20 cellular contexts compared by ENCODE assay signal in the genomic region with DNA sequence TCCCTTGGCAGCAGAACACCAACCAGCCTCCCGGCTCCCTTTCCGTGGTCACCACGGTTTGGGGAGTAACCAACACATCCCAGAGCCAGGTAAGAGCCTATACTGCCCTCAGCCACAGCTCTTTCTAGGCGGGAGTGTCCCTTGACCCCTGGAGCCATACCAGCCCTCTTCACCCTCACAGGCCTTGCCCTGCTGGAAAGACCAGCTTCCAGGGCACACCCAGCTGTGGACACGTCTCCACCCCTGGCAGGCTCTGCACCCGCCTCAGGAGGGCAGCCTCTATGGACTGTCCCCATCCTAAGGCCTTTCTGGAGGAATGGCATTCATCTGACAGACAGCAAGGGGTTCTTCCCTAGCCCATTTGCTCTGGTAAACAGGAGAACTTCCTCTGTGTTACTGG. TPM values are rescaled to one million over a fixed set of nuclear protein-coding genes. Genes with fewer than 3 reads are reported as not detected.
DNase-seq lines count a peak whose midpoint lies in the region; ATAC-seq and TF ChIP-seq lines count a peak whose summit lies in the region.
"Had no signal": no experiment of that assay in that cellular context is flagged by ENCODE, and none has a peak within 500 bp of the region (broad histone marks: within the 10 kb centered on the region; RNA-seq: fewer than 3 reads in every experiment).

No MANE protein-coding gene starts in this region.

- H3K4me3 ChIP-seq in transverse colon = no peak overlapping the region
- H3K4me3 ChIP-seq: adrenal gland, psoas muscle had no signal

- DNase-seq in activated T-cell treated with anti-CD3 and anti-CD28 coated beads, Interleukin-2, amount 50 U/mL, for 24 hours = no peak
- no peak for DNase-seq in activated T-cell treated with anti-CD3 and anti-CD28 coated beads, Interleukin-2, amount 50 U/mL, for 48 hours
- no peak for DNase-seq in activated B cell treated with CpG ODN at 0.5 μM for 24 hours
- DNase-seq in left lobe of liver (ENCODE audit: low spot score) = no peak
- peak; percentile 49 for DNase-seq in transverse colon
- no peak for DNase-seq in sciatic nerve (ENCODE audit: low spot score)
- no peak for DNase-seq in NAMALWA (ENCODE audit: low spot score)
- no peak for DNase-seq in NCI-H187 treated with DMSO at 0.1 percent for 48 hours (lab: John Stamatoyannopoulos, UW)
- DNase-seq: adrenal gland; CD4-positive, alpha-beta memory T cell; central memory CD4-positive, alpha-beta T cell; GOT3; hypothalamus; kidney; mesenchymal stem cell; NCI-H2029 treated with DMSO at 0.1 percent for 48 hours; NCI-H524; psoas muscle had no signal

- intact Hi-C loops in activated B cell treated with CpG ODN at 0.5 μM for 24 hours (cut with micrococcal nuclease) (loop anchor here (5.0 kb wide), 4 partner anchors 158 to 648 kb away; partner anchors contain the start of genes ZCCHC24 and ZMIZ1), transverse colon (cut with DNase I; ENCODE audit: low total_unique reads) (no loop called here), sciatic nerve (cut with DNase I) (no loop called here)

- peaks cover 23 to 58% (median 39%) of the 10 kb centered on the region in 4 donors for H3K4me1 ChIP-seq in transverse colon

- no peaks in the 10 kb centered on the region for H3K9me3 ChIP-seq in transverse colon
- H3K9me3 ChIP-seq: adrenal gland, psoas muscle had no signal

- WGBS in transverse colon (ENCODE audit: low coverage in 1 of 2), 2 donors = 68 to 80% methylated on average over 1 to 6 of the region's 6 CpGs

- peak overlapping the region; percentile 18 for H3K27ac Mint-ChIP-seq in activated T-cell treated with anti-CD3 and anti-CD28 coated beads, Interleukin-2, amount 50 U/mL, for 24 hours
- H3K27ac Mint-ChIP-seq in activated B cell treated with CpG ODN at 0.5 μM for 24 hours = peak overlapping the region; percentile 59

- H3K36me3 ChIP-seq in transverse colon = peaks cover 0 to 9% (median 2%) of the 10 kb centered on the region in 4 donors

- H3K27ac ChIP-seq in transverse colon = no peak overlapping the region
- H3K27ac ChIP-seq: psoas muscle, VCaP had no signal

- no peak for TF ChIP-seq POLR2A in transverse colon (IDR thresholded peaks at IDR 0.05)

- H3K9me3 Mint-ChIP-seq in activated T-cell treated with anti-CD3 and anti-CD28 coated beads, Interleukin-2, amount 50 U/mL, for 24 hours = no peaks in the 10 kb centered on the region
- no peaks in the 10 kb centered on the region for H3K9me3 Mint-ChIP-seq in activated B cell treated with CpG ODN at 0.5 μM for 24 hours

- no peak overlapping the region for H3K4me3 Mint-ChIP-seq in activated T-cell treated with anti-CD3 and anti-CD28 coated beads, Interleukin-2, amount 50 U/mL, for 24 hours
- no peak overlapping the region for H3K4me3 Mint-ChIP-seq in activated B cell treated with CpG ODN at 0.5 μM for 24 hours
- H3K4me3 Mint-ChIP-seq: CD4-positive, alpha-beta memory T cell had no signal

- TF ChIP-seq CTCF in activated B cell treated with CpG ODN at 0.5 μM for 24 hours (IDR thresholded peaks at IDR 0.05) (no peak), transverse colon (IDR thresholded peaks at IDR 0.05) (no peak)

- peaks cover 41% of the 10 kb centered on the region for H3K4me1 Mint-ChIP-seq in activated T-cell treated with anti-CD3 and anti-CD28 coated beads, Interleukin-2, amount 50 U/mL, for 24 hours (ENCODE audit: low read depth)
- peaks cover 74% of the 10 kb centered on the region for H3K4me1 Mint-ChIP-seq in activated B cell treated with CpG ODN at 0.5 μM for 24 hours

- peaks cover 36% of the 10 kb centered on the region for H3K36me3 Mint-ChIP-seq in activated T-cell treated with anti-CD3 and anti-CD28 coated beads, Interleukin-2, amount 50 U/mL, for 24 hours (ENCODE audit: low read depth)
- H3K36me3 Mint-ChIP-seq in activated B cell treated with CpG ODN at 0.5 μM for 24 hours (ENCODE audit: low read depth) = peaks cover 48% of the 10 kb centered on the region

- no peak for ATAC-seq in activated B cell treated with CpG ODN at 0.5 μM for 24 hours (ENCODE audit: low read depth)
- peak; percentile 59 for ATAC-seq in left lobe of liver
- ATAC-seq in sciatic nerve = no peak
- ATAC-seq: psoas muscle, Right ventricle myocardium inferior had no signal

- in situ Hi-C loops in transverse colon (cut with MboI; ENCODE audit: low pct_ligation_motif_present in 1 of 4, low pct_unique_long_range_greater_than_20kb in 1 of 4, low sequenced_read_pairs in 3 of 4) = no loop called here

- no peaks in the 10 kb centered on the region for H3K27me3 Mint-ChIP-seq in activated T-cell treated with anti-CD3 and anti-CD28 coated beads, Interleukin-2, amount 50 U/mL, for 24 hours
- no peaks in the 10 kb centered on the region for H3K27me3 Mint-ChIP-seq in activated B cell treated with CpG ODN at 0.5 μM for 24 hours
- H3K27me3 Mint-ChIP-seq: CD4-positive, alpha-beta memory T cell had no signal

- POLR2A ChIA-PET in activated B cell treated with CpG ODN at 0.5 μM for 24 hours (lab: Charles Lee) = interaction anchor here (0.6 to 12.9 kb wide), 3 partner anchors 24 to 61 kb away, joined by 3 to 350 read pairs (median 3); no protein-coding TSS in a partner anchor

- no peak for TF ChIP-seq EP300 in transverse colon (IDR thresholded peaks at IDR 0.05; ENCODE audit: low read depth)

- no peaks in the 10 kb centered on the region for H3K27me3 ChIP-seq in transverse colon
- H3K27me3 ChIP-seq: adrenal gland had no signal

- CTCF ChIA-PET in activated B cell treated with CpG ODN at 0.5 μM for 24 hours (lab: Charles Lee) = no interaction called here

RNA-seq across cellular contexts. Expression of gene PPIF, which starts 57.5 kb away (rescaled TPM):
- 68.2 and 72.5 TPM in 2 replicates for total RNA-seq in activated B cell treated with CpG ODN at 0.5 μM for 24 hours
- 93.4 TPM for total RNA-seq in left lobe of liver
- 100 to 1,000 TPM in 1 of 4 donors, 10 to 100 TPM in 3; 37.2 to 149 (median 51.6) TPM for total RNA-seq in transverse colon
- total RNA-seq in sciatic nerve = 18.8 TPM
